ENCODE assay signal across 15 cellular contexts in the genomic region with DNA sequence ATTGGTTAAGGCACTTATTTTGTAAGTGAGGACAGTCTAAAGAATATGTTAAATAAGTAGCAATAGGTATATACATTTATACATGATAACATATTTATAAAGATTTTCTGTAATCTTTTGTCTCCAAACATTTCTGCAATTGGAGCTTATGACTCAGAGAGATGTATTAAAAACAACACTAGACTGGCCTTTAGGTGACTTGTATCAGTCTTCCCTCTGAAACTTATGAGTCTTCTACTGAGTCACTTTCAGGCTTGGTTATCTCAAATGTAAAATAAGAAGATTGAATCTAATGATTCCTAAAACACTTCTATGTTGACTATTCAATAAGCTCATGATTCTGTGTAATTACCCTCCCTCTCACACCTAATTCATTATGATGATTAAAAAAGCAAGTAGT.
DNase-seq lines count a peak whose midpoint lies in the region; ATAC-seq, FAIRE-seq and TF ChIP-seq lines count a peak whose summit lies in the region.
"Had no signal": no experiment of that assay in that cellular context is flagged by ENCODE, and none has a peak within 500 bp of the region (broad histone marks: within the 10 kb centered on the region; RNA-seq: fewer than 3 reads in every experiment).

No MANE protein-coding gene starts in this region.

- no peaks in the 10 kb centered on the region for H3K36me3 ChIP-seq in RWPE2 (ENCODE audit: low read depth)
- H3K36me3 ChIP-seq in bronchial epithelial cell (ENCODE audit: control insufficient read depth, insufficient read depth, low read length) = no peaks in the 10 kb centered on the region
- H3K36me3 ChIP-seq: BLaER1 treated with 17β-estradiol and CSF1 and Interleukin-3, amounts not matched to agents 10 nM and 100 nM; HAP-1 had no signal

- no peaks in the 10 kb centered on the region for H3K9me3 ChIP-seq in RWPE2 (ENCODE audit: severe bottlenecking)
- H3K9me3 ChIP-seq: BLaER1 treated with 17β-estradiol and CSF1 and Interleukin-3, amounts not matched to agents 10 nM and 100 nM; HAP-1 had no signal

- no peak for FAIRE-seq in bronchial epithelial cell (lab: Jason Lieb, UNC)
- FAIRE-seq: GM12878, HTR-8/SVneo had no signal

- ATAC-seq in RWPE2 (ENCODE audit: low read depth) = peak; percentile 51; the same call in 2 of the 3 replicates
- ATAC-seq: CD8-positive, alpha-beta T cell; GM12878 had no signal

- no peak overlapping the region for H3K4me3 ChIP-seq in RWPE2 (ENCODE audit: severe bottlenecking)
- H3K4me3 ChIP-seq in bronchial epithelial cell (ENCODE audit: low read depth, low read length) = no peak overlapping the region
- H3K4me3 ChIP-seq: BLaER1 treated with 17β-estradiol and CSF1 and Interleukin-3, amounts not matched to agents 10 nM and 100 nM; GM12878; GM23248; HAP-1 had no signal

- H3K27me3 ChIP-seq in RWPE2 (ENCODE audit: insufficient read depth, poor library complexity, severe bottlenecking) = peaks cover 4% of the 10 kb centered on the region
- no peaks in the 10 kb centered on the region for H3K27me3 ChIP-seq in bronchial epithelial cell (ENCODE audit: control insufficient read depth, insufficient read depth, low read length)
- H3K27me3 ChIP-seq: BLaER1 treated with 17β-estradiol and CSF1 and Interleukin-3, amounts not matched to agents 10 nM and 100 nM had no signal

- H3K4me1 ChIP-seq in RWPE2 (ENCODE audit: insufficient read depth, poor library complexity, severe bottlenecking) = no peaks in the 10 kb centered on the region
- H3K4me1 ChIP-seq: BLaER1 treated with 17β-estradiol and CSF1 and Interleukin-3, amounts not matched to agents 10 nM and 100 nM; HAP-1 had no signal

- DNase-seq in HPDE6-E6E7 (ENCODE audit: extremely low spot score) (peak; percentile 10), RWPE2 (ENCODE audit: low spot score) (no peak), bronchial epithelial cell (ENCODE audit: low read depth) (peak; percentile 5), NCI-H146 treated with DMSO at 0.1 percent for 48 hours (lab: John Stamatoyannopoulos, UW; ENCODE audit: unreplicated experiment) (no peak), retina (no peak), dermis blood vessel endothelial cell (no peak)
- DNase-seq in activated CD4-positive, alpha-beta T cell treated with anti-CD3 and anti-CD28 coated beads, Interleukin-2, amount 50 U/mL, for 1 hour = no peak
- DNase-seq: Calu3; CD8-positive, alpha-beta T cell; DMS79 treated with DMSO at 0.1 percent for 48 hours; GM23248 had no signal

- TF ChIP-seq CTCF in RWPE2 (IDR thresholded peaks at IDR 0.05; ENCODE audit: poor library complexity, severe bottlenecking) = no peak
- no peak for TF ChIP-seq CTCF in bronchial epithelial cell (IDR thresholded peaks at IDR 0.05; ENCODE audit: insufficient read depth, low read length, severe bottlenecking)

- H3K27ac ChIP-seq in RWPE2 (ENCODE audit: poor library complexity, severe bottlenecking) = no peak overlapping the region
- H3K27ac ChIP-seq: BLaER1 treated with 17β-estradiol and CSF1 and Interleukin-3, amounts not matched to agents 10 nM and 100 nM; GM23248 had no signal

Comparison
In these comparisons a context has a peak if more than half of its experiments do, and no peak if none do; other contexts are left out.
1. DNase-seq: peak in HPDE6-E6E7 (single experiment) and bronchial epithelial cell (single experiment); none in RWPE2 (single experiment), NCI-H146 treated with DMSO at 0.1 percent for 48 hours (single experiment), retina (single experiment), dermis blood vessel endothelial cell (single experiment) and activated CD4-positive, alpha-beta T cell treated with anti-CD3 and anti-CD28 coated beads, Interleukin-2, amount 50 U/mL, for 1 hour (single experiment).